1 cellular context compared by ENCODE assay signal in the genomic region with DNA sequence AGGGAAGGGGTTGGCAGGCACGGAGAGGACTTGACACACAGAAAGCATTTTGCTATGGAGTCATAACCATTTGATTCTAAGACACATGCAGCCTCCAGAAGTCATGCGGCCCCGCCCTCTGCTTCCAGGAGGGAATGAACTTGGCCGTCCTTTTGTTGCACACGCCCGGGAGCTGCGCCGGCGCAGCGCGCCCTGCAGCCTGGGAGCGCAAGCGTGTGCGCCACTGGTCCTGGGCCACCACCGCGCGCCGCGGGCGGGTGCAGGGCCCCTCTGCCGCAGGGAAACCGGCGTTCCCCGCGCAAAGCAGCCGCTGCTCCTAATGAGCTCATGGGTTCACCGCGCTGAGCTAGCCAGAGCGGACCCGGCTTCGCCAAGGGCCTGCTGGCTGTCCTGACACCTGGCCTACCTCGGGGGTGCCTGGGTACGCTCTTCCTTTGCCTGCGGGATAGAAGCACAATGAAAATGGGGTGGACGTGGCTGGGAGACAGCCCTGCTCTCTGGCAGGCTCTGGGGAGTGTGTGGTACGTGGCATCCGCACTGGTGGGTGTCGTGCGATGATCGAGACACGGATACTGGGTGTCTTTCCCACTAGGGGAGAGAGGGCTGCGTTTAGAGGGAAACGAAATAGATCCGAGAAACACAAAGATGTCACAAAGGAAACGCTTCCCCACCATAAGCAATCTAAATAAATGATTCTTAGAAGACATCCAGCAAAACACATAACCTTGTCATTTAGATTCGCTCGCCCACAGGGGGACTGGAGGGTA.
TF ChIP-seq lines count a peak whose summit lies in the region.

No MANE protein-coding gene starts in this region.

TF ChIP-seq in HepG2, 621 proteins besides CTCF, POLR2A, EP300 and RAD21 (continued from another document):
- TF ChIP-seq, protein P1, sequence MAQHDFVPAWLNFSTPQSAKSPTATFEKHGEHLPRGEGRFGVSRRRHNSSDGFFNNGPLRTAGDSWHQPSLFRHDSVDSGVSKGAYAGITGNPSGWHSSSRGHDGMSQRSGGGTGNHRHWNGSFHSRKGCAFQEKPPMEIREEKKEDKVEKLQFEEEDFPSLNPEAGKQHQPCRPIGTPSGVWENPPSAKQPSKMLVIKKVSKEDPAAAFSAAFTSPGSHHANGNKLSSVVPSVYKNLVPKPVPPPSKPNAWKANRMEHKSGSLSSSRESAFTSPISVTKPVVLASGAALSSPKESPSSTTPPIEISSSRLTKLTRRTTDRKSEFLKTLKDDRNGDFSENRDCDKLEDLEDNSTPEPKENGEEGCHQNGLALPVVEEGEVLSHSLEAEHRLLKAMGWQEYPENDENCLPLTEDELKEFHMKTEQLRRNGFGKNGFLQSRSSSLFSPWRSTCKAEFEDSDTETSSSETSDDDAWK (CRISPR knock-in tag; IDR thresholded peaks at IDR 0.05) = no peak
- peak; percentile 48; the same call in 1 of the 2 replicates for TF ChIP-seq ZNF501 (CRISPR knock-in tag; IDR thresholded peaks at IDR 0.05)
- TF ChIP-seq KLF15 (CRISPR knock-in tag; IDR thresholded peaks at IDR 0.05; ENCODE audit: borderline replicate concordance) = 0 out of 2 replicates have a peak, but pooled peaks have one; percentile 23
- 0 out of 2 replicates have a peak, but pooled peaks have one; percentile 1 for TF ChIP-seq KAT8 (CRISPR knock-in tag; IDR thresholded peaks at IDR 0.05)
- peak; percentile 83 for TF ChIP-seq ZNF777 (CRISPR knock-in tag; IDR thresholded peaks at IDR 0.05)
- no peak for TF ChIP-seq ZNF782 (CRISPR knock-in tag; IDR thresholded peaks at IDR 0.05; ENCODE audit: borderline replicate concordance)
- TF ChIP-seq POGZ (CRISPR knock-in tag; IDR thresholded peaks at IDR 0.05) = no peak
- TF ChIP-seq, protein P2, sequence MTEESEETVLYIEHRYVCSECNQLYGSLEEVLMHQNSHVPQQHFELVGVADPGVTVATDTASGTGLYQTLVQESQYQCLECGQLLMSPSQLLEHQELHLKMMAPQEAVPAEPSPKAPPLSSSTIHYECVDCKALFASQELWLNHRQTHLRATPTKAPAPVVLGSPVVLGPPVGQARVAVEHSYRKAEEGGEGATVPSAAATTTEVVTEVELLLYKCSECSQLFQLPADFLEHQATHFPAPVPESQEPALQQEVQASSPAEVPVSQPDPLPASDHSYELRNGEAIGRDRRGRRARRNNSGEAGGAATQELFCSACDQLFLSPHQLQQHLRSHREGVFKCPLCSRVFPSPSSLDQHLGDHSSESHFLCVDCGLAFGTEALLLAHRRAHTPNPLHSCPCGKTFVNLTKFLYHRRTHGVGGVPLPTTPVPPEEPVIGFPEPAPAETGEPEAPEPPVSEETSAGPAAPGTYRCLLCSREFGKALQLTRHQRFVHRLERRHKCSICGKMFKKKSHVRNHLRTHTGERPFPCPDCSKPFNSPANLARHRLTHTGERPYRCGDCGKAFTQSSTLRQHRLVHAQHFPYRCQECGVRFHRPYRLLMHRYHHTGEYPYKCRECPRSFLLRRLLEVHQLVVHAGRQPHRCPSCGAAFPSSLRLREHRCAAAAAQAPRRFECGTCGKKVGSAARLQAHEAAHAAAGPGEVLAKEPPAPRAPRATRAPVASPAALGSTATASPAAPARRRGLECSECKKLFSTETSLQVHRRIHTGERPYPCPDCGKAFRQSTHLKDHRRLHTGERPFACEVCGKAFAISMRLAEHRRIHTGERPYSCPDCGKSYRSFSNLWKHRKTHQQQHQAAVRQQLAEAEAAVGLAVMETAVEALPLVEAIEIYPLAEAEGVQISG (CRISPR knock-in tag; IDR thresholded peaks at IDR 0.05) = 0 out of 2 replicates have a peak, but pooled peaks have one; percentile 33
- TF ChIP-seq, protein P3, sequence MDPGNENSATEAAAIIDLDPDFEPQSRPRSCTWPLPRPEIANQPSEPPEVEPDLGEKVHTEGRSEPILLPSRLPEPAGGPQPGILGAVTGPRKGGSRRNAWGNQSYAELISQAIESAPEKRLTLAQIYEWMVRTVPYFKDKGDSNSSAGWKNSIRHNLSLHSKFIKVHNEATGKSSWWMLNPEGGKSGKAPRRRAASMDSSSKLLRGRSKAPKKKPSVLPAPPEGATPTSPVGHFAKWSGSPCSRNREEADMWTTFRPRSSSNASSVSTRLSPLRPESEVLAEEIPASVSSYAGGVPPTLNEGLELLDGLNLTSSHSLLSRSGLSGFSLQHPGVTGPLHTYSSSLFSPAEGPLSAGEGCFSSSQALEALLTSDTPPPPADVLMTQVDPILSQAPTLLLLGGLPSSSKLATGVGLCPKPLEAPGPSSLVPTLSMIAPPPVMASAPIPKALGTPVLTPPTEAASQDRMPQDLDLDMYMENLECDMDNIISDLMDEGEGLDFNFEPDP (CRISPR knock-in tag; conservative IDR thresholded peaks at IDR 0.05) = 0 out of 2 replicates have a peak, but pooled peaks have one; percentile 73
- TF ChIP-seq, protein P4, sequence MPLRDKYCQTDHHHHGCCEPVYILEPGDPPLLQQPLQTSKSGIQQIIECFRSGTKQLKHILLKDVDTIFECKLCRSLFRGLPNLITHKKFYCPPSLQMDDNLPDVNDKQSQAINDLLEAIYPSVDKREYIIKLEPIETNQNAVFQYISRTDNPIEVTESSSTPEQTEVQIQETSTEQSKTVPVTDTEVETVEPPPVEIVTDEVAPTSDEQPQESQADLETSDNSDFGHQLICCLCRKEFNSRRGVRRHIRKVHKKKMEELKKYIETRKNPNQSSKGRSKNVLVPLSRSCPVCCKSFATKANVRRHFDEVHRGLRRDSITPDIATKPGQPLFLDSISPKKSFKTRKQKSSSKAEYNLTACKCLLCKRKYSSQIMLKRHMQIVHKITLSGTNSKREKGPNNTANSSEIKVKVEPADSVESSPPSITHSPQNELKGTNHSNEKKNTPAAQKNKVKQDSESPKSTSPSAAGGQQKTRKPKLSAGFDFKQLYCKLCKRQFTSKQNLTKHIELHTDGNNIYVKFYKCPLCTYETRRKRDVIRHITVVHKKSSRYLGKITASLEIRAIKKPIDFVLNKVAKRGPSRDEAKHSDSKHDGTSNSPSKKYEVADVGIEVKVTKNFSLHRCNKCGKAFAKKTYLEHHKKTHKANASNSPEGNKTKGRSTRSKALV (CRISPR knock-in tag; IDR thresholded peaks at IDR 0.05) = peak; percentile 100
- peak; percentile 49; the same call in 1 of the 2 replicates for TF ChIP-seq MYC (CRISPR knock-in tag; IDR thresholded peaks at IDR 0.05; ENCODE audit: borderline replicate concordance)
- TF ChIP-seq, protein P5, sequence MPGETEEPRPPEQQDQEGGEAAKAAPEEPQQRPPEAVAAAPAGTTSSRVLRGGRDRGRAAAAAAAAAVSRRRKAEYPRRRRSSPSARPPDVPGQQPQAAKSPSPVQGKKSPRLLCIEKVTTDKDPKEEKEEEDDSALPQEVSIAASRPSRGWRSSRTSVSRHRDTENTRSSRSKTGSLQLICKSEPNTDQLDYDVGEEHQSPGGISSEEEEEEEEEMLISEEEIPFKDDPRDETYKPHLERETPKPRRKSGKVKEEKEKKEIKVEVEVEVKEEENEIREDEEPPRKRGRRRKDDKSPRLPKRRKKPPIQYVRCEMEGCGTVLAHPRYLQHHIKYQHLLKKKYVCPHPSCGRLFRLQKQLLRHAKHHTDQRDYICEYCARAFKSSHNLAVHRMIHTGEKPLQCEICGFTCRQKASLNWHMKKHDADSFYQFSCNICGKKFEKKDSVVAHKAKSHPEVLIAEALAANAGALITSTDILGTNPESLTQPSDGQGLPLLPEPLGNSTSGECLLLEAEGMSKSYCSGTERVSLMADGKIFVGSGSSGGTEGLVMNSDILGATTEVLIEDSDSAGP (CRISPR knock-in tag; IDR thresholded peaks at IDR 0.05; ENCODE audit: borderline replicate concordance) = peak; percentile 68
- no peak; the same call in 1 of the 2 replicates for TF ChIP-seq GATAD1 (CRISPR knock-in tag; IDR thresholded peaks at IDR 0.05)
- TF ChIP-seq, protein P6, sequence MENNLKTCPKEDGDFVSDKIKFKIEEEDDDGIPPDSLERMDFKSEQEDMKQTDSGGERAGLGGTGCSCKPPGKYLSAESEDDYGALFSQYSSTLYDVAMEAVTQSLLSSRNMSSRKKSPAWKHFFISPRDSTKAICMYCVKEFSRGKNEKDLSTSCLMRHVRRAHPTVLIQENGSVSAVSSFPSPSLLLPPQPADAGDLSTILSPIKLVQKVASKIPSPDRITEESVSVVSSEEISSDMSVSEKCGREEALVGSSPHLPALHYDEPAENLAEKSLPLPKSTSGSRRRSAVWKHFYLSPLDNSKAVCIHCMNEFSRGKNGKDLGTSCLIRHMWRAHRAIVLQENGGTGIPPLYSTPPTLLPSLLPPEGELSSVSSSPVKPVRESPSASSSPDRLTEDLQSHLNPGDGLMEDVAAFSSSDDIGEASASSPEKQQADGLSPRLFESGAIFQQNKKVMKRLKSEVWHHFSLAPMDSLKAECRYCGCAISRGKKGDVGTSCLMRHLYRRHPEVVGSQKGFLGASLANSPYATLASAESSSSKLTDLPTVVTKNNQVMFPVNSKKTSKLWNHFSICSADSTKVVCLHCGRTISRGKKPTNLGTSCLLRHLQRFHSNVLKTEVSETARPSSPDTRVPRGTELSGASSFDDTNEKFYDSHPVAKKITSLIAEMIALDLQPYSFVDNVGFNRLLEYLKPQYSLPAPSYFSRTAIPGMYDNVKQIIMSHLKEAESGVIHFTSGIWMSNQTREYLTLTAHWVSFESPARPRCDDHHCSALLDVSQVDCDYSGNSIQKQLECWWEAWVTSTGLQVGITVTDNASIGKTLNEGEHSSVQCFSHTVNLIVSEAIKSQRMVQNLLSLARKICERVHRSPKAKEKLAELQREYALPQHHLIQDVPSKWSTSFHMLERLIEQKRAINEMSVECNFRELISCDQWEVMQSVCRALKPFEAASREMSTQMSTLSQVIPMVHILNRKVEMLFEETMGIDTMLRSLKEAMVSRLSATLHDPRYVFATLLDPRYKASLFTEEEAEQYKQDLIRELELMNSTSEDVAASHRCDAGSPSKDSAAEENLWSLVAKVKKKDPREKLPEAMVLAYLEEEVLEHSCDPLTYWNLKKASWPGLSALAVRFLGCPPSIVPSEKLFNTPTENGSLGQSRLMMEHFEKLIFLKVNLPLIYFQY (CRISPR knock-in tag; IDR thresholded peaks at IDR 0.05; ENCODE audit: borderline replicate concordance) = no peak
- TF ChIP-seq ZKSCAN5 (CRISPR knock-in tag; IDR thresholded peaks at IDR 0.05) = no peak
- peak; percentile 9; the same call in 1 of the 2 replicates for TF ChIP-seq ZNF788 (CRISPR knock-in tag; IDR thresholded peaks at IDR 0.05; ENCODE audit: borderline replicate concordance)
- TF ChIP-seq, protein P7, sequence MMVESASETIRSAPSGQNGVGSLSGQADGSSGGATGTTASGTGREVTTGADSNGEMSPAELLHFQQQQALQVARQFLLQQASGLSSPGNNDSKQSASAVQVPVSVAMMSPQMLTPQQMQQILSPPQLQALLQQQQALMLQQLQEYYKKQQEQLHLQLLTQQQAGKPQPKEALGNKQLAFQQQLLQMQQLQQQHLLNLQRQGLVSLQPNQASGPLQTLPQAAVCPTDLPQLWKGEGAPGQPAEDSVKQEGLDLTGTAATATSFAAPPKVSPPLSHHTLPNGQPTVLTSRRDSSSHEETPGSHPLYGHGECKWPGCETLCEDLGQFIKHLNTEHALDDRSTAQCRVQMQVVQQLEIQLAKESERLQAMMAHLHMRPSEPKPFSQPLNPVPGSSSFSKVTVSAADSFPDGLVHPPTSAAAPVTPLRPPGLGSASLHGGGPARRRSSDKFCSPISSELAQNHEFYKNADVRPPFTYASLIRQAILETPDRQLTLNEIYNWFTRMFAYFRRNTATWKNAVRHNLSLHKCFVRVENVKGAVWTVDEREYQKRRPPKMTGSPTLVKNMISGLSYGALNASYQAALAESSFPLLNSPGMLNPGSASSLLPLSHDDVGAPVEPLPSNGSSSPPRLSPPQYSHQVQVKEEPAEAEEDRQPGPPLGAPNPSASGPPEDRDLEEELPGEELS (CRISPR knock-in tag; IDR thresholded peaks at IDR 0.05) = peak; percentile 31; the same call in 1 of the 2 replicates
- TF ChIP-seq, protein P8, sequence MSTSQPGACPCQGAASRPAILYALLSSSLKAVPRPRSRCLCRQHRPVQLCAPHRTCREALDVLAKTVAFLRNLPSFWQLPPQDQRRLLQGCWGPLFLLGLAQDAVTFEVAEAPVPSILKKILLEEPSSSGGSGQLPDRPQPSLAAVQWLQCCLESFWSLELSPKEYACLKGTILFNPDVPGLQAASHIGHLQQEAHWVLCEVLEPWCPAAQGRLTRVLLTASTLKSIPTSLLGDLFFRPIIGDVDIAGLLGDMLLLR (CRISPR knock-in tag; IDR thresholded peaks at IDR 0.05) = peak; percentile 55; the same call in 1 of the 2 replicates
- peak; percentile 15 for TF ChIP-seq RBM39 (IDR thresholded peaks at IDR 0.05; ENCODE audit: low read depth, low read length, poor library complexity, severe bottlenecking)
- 0 out of 2 replicates have a peak, but pooled peaks have one; percentile 22 for TF ChIP-seq YEATS4 (CRISPR knock-in tag; IDR thresholded peaks at IDR 0.05; ENCODE audit: borderline replicate concordance)
- TF ChIP-seq BRD4 (CRISPR knock-in tag; IDR thresholded peaks at IDR 0.05) = 0 out of 2 replicates have a peak, but pooled peaks have one; percentile 55
- TF ChIP-seq HDAC1 (CRISPR knock-in tag; IDR thresholded peaks at IDR 0.05) = peak; percentile 30; the same call in 1 of the 2 replicates
- peak; percentile 62 for TF ChIP-seq ZFX (CRISPR knock-in tag; IDR thresholded peaks at IDR 0.05; ENCODE audit: low read depth)
- peak; percentile 30; the same call in 1 of the 2 replicates for TF ChIP-seq CCDC6 (CRISPR knock-in tag; IDR thresholded peaks at IDR 0.05)
- TF ChIP-seq SALL1 (CRISPR knock-in tag; IDR thresholded peaks at IDR 0.05) = peak; percentile 34; the same call in 1 of the 2 replicates
- TF ChIP-seq SOX5 (CRISPR knock-in tag; IDR thresholded peaks at IDR 0.05; ENCODE audit: borderline replicate concordance) = 0 out of 2 replicates have a peak, but pooled peaks have one; percentile 21
